ENCODE assay signal across 11 cellular contexts in genomic region chr2:33022989-33023731, GRCh38.
DNase-seq lines count a peak whose midpoint lies in the region; ATAC-seq, FAIRE-seq and TF ChIP-seq lines count a peak whose summit lies in the region.
"Had no signal": no experiment of that assay in that cellular context is flagged by ENCODE, and none has a peak within 500 bp of the region (broad histone marks: within the 10 kb centered on the region; RNA-seq: fewer than 3 reads in every experiment).

No MANE protein-coding gene starts in this region.

- no peak overlapping the region for H2AFZ ChIP-seq in keratinocyte (ENCODE audit: control insufficient read depth, low read length)

- no peaks in the 10 kb centered on the region for H3K9me1 ChIP-seq in keratinocyte (ENCODE audit: control insufficient read depth, extremely low read depth, insufficient read depth, low read length)

- H3K79me2 ChIP-seq in keratinocyte (ENCODE audit: control insufficient read depth, insufficient read depth, low read length) = no peaks in the 10 kb centered on the region

- DNase-seq in A673 (ENCODE audit: low spot score) = peak; percentile 36
- DNase-seq in HTR-8/SVneo (ENCODE audit: insufficient read length, low spot score) = peak; percentile 53
- DNase-seq in brain microvascular endothelial cell = peak; percentile 84
- peak; percentile 55 for DNase-seq in keratinocyte (ENCODE audit: low read depth, low spot score)
- no peak for DNase-seq in omental fat pad (ENCODE audit: low spot score)
- no peak for DNase-seq in activated CD4-positive, alpha-beta T cell treated with anti-CD3 and anti-CD28 coated beads for 48 hours
- DNase-seq: activated CD8-positive, alpha-beta T cell treated with anti-CD3 and anti-CD28 coated beads for 36 hours; caudate nucleus had no signal

- in situ Hi-C loops in brain microvascular endothelial cell (cut with HindIII; ENCODE audit: low pct_ligation_motif_present, low sequenced_read_pairs) = no loop called here

- FAIRE-seq in HTR-8/SVneo (lab: Jason Lieb, UNC) (no peak), keratinocyte (lab: Jason Lieb, UNC) (peak; percentile 53)

- TF ChIP-seq CTCF in A673 (conservative IDR thresholded peaks at IDR 0.05; ENCODE audit: low read depth, low read length) (no peak), brain microvascular endothelial cell (IDR thresholded peaks at IDR 0.05; ENCODE audit: low read depth, low read length, missing control alignments) (no peak), keratinocyte (optimal IDR thresholded peaks at IDR 0.05 in 1 of 3, IDR thresholded peaks at IDR 0.05 in 1 of 3, conservative IDR thresholded peaks at IDR 0.05 in 1 of 3; ENCODE audit: extremely low read depth in 1 of 3, insufficient read depth in 2 of 3, low read length in 3 of 3) (no peak), omental fat pad (IDR thresholded peaks at IDR 0.05) (no peak)

- dilution Hi-C loops in keratinocyte (cut with MboI; ENCODE audit: extremely low pct_ligation_motif_present, low sequenced_read_pairs) = no loop called here

- CTCF ChIA-PET in A673 (lab: Charles Lee) = interaction anchor here (0.6 kb wide), 1 partner anchor 11 kb away, joined by 3 read pairs; no protein-coding TSS in a partner anchor

- H3K9me3 ChIP-seq in A673 (ENCODE audit: low read depth, low read length, poor library complexity, severe bottlenecking) (no peaks in the 10 kb centered on the region), keratinocyte (ENCODE audit: control insufficient read depth, low read depth, low read length) (no peaks in the 10 kb centered on the region)

- POLR2A ChIA-PET in A673 (lab: Charles Lee; ENCODE audit: low non-redundant PET) = interaction anchor here (0.6 kb wide), 1 partner anchor 112 kb away, joined by 4 read pairs; no protein-coding TSS in a partner anchor

- H3K4me1 ChIP-seq in A673 (ENCODE audit: insufficient read depth, low read length, poor library complexity, severe bottlenecking) (peaks cover 27% of the 10 kb centered on the region), keratinocyte (ENCODE audit: control insufficient read depth, extremely low read depth, insufficient read depth, low read length) (peaks cover 11% of the 10 kb centered on the region)

- intact Hi-C loops in A673 (cut with micrococcal nuclease; ENCODE audit: unreplicated experiment) = no loop called here

- H3K4me3 ChIP-seq in A673 (ENCODE audit: low read depth, low read length, poor library complexity, severe bottlenecking) = no peak overlapping the region
- no peak overlapping the region for H3K4me3 ChIP-seq in brain microvascular endothelial cell (ENCODE audit: low read depth, low read length)
- H3K4me3 ChIP-seq in keratinocyte (ENCODE audit: control insufficient read depth in 2 of 3, extremely low read depth in 1 of 3, insufficient read depth in 2 of 3, low read depth in 1 of 3, low read length in 3 of 3) = no peak overlapping the region
- H3K4me3 ChIP-seq: lung had no signal

- H3K27me3 ChIP-seq in A673 (replicated peaks; ENCODE audit: insufficient read depth, low read depth, low read length, poor library complexity) (no peaks in the 10 kb centered on the region), brain microvascular endothelial cell (replicated peaks) (no peaks in the 10 kb centered on the region), keratinocyte (ENCODE audit: control insufficient read depth, extremely low read depth, insufficient read depth, low read length) (no peaks in the 10 kb centered on the region)

- H3K27ac ChIP-seq in A673 (ENCODE audit: low read depth, low read length, poor library complexity, severe bottlenecking) (no peak overlapping the region), brain microvascular endothelial cell (peak overlapping the region; percentile 87), keratinocyte (ENCODE audit: control insufficient read depth, insufficient read depth, low read length) (no peak overlapping the region)

- no TSS peak for BruUV-seq in A673 (replicated peaks; lab: Mats Ljungman, UMichigan)

- no peaks in the 10 kb centered on the region for H4K20me1 ChIP-seq in keratinocyte (ENCODE audit: control insufficient read depth, extremely low read depth, insufficient read depth, low read length)

- ATAC-seq in GM19397 (IDR thresholded peaks at IDR 0.05; ENCODE audit: unreplicated experiment) (no peak), omental fat pad (ENCODE audit: low FRiP score) (no peak), HG02852 (IDR thresholded peaks at IDR 0.05; ENCODE audit: unreplicated experiment) (no peak)
- ATAC-seq: activated CD8-positive, alpha-beta T cell treated with anti-CD3 and anti-CD28 coated beads for 36 hours had no signal

- H3K9ac ChIP-seq in keratinocyte (ENCODE audit: control insufficient read depth, extremely low read depth, insufficient read depth, low read length) = no peak overlapping the region

- H3K36me3 ChIP-seq in A673 (ENCODE audit: insufficient read depth, low read length, poor library complexity, severe bottlenecking) = no peaks in the 10 kb centered on the region
- H3K36me3 ChIP-seq in brain microvascular endothelial cell (replicated peaks) = no peaks in the 10 kb centered on the region
- H3K36me3 ChIP-seq in keratinocyte (ENCODE audit: control insufficient read depth in 2 of 2, extremely low read depth in 1 of 2, insufficient read depth in 2 of 2, low read length in 2 of 2) = no peaks in the 10 kb centered on the region

- no peak overlapping the region for H3K4me2 ChIP-seq in keratinocyte (ENCODE audit: control insufficient read depth, extremely low read depth, insufficient read depth, low read depth, low read length)

Comparison
In these comparisons a context has a peak if more than half of its experiments do, and no peak if none do; other contexts are left out.
1. DNase-seq: peak in A673 (single experiment), HTR-8/SVneo (single experiment), brain microvascular endothelial cell (single experiment) and keratinocyte (single experiment); none in omental fat pad (single experiment) and activated CD4-positive, alpha-beta T cell treated with anti-CD3 and anti-CD28 coated beads for 48 hours (single experiment).